In genomic region chr14:31677630-31678029, GRCh38 we compare ENCODE assay signal across 21 cellular contexts.
"Had no signal": no experiment of that assay in that cellular context is flagged by ENCODE, and none has a peak within 500 bp of the region (broad histone marks: within the 10 kb centered on the region; RNA-seq: fewer than 3 reads in every experiment).

No MANE protein-coding gene starts in this region.

- H3K27ac ChIP-seq: colonic mucosa, esophagus muscularis mucosa, foreskin keratinocyte, gastroesophageal sphincter, heart left ventricle, hepatocyte, left lung, neural progenitor cell, prostate gland, right atrium auricular region, sigmoid colon, stomach, tibial artery had no signal

- H3K36me3 ChIP-seq: colonic mucosa, heart left ventricle, left lung, neural progenitor cell, prostate gland, right atrium auricular region, sigmoid colon had no signal

- H3K4me3 ChIP-seq: colonic mucosa, esophagus muscularis mucosa, gastroesophageal sphincter, heart left ventricle, hepatocyte, left lung, neural progenitor cell, prostate gland, right atrium auricular region, sigmoid colon, stomach, tibial artery had no signal

- DNase-seq: colonic mucosa; effector memory CD4-positive, alpha-beta T cell; foreskin keratinocyte; heart left ventricle; kidney; left lung; mesenchymal stem cell; naive thymus-derived CD4-positive, alpha-beta T cell; nucleus accumbens; sigmoid colon; stimulated activated CD4-positive, alpha-beta T cell treated with anti-CD3 and anti-CD28 coated beads, Interleukin-2, amount 100 ng/mL, for 24 hours; stimulated activated CD4-positive, alpha-beta T cell treated with anti-CD3 and anti-CD28 coated beads, Interleukin-4, amount 100 ng/mL, for 24 hours; stimulated activated naive CD4-positive, alpha-beta T cell treated with Interleukin-2 at 50 U/mL for 16 hours; stomach; tibial artery had no signal

- H3K9me3 ChIP-seq: colonic mucosa, esophagus muscularis mucosa, gastroesophageal sphincter, prostate gland, right atrium auricular region, sigmoid colon, tibial artery had no signal

- ATAC-seq: foreskin keratinocyte; gastroesophageal sphincter; left lung; naive thymus-derived CD4-positive, alpha-beta T cell had no signal

- H3K4me1 ChIP-seq: colonic mucosa, esophagus muscularis mucosa, foreskin keratinocyte, gastroesophageal sphincter, heart left ventricle, left lung, neural progenitor cell, prostate gland, right atrium auricular region, sigmoid colon, stomach, tibial artery had no signal
